30 cellular contexts compared by ENCODE assay signal in the genomic region with DNA sequence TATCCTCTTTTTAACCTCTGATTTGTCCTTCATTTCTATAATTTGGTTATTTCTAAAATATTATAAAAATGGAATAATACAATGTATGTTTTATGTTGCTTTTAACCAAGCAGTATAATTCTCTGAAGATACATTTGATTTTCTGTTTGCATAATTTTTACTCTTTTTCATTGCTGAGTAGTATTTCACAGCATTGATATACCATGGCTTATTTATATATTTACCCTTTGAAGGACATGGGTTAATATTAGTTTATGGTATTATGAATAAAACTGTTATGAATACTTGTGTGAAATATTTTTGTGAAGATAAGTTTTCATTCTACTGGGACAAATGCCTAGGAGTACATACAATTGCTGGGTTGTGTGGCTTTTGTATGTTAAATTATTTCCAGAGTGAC.
"Had no signal": no experiment of that assay in that cellular context is flagged by ENCODE, and none has a peak within 500 bp of the region (broad histone marks: within the 10 kb centered on the region; RNA-seq: fewer than 3 reads in every experiment).

No MANE protein-coding gene starts in this region.

- H3K9me3 ChIP-seq: adrenal gland, body of pancreas had no signal

- H3K4me3 ChIP-seq: adrenal gland, ascending aorta, body of pancreas, breast epithelium, cardiac muscle cell had no signal

- H3K27me3 ChIP-seq: adrenal gland, ascending aorta, body of pancreas, brain microvascular endothelial cell, breast epithelium, cardiac muscle cell had no signal

- H3K27ac ChIP-seq: adrenal gland, ascending aorta, body of pancreas, brain microvascular endothelial cell, breast epithelium, cardiac muscle cell had no signal

- DNase-seq: activated effector memory CD4-positive, alpha-beta T cell treated with anti-CD3 and anti-CD28 coated beads, Interleukin-2, amount 50 U/mL, for 16 hours; activated effector memory CD4-positive, alpha-beta T cell treated with Interleukin-2 at 50 U/mL for 16 hours; activated gamma-delta T cell; activated gamma-delta T cell treated with Interleukin-2 at 50 U/mL for 16 hours; activated naive CD4-positive, alpha-beta T cell; activated naive CD4-positive, alpha-beta T cell treated with anti-CD3 and anti-CD28 coated beads for 36 hours; activated naive CD4-positive, alpha-beta T cell treated with anti-CD3 and anti-CD28 coated beads, Interleukin-2, amount 10 ng/mL, durations not matched to agents 7 days and 5 days; activated naive CD4-positive, alpha-beta T cell treated with anti-CD3 and anti-CD28 coated beads, Interleukin-2, amount 50 U/mL, for 16 hours; activated naive CD4-positive, alpha-beta T cell treated with Interleukin-2 at 50 U/mL for 16 hours; activated naive CD8-positive, alpha-beta T cell treated with anti-CD3 and anti-CD28 coated beads for 36 hours; activated naive CD8-positive, alpha-beta T cell treated with anti-CD3 and anti-CD28 coated beads, Interleukin-2, amount 10 ng/mL, durations not matched to agents 7 days and 5 days; activated naive CD8-positive, alpha-beta T cell treated with anti-CD3 and anti-CD28 coated beads, Interleukin-2, amount 50 U/mL, for 24 hours; activated T-cell treated with anti-CD3 and anti-CD28 coated beads, Interleukin-2, amount 50 U/mL, for 24 hours; activated T-cell treated with anti-CD3 and anti-CD28 coated beads, Interleukin-2, amount 50 U/mL, for 4 hours; activated T-cell treated with anti-CD3 and anti-CD28 coated beads, Interleukin-2, amount 50 U/mL, for 48 hours; activated T-cell treated with anti-CD3 and anti-CD28 coated beads, Interleukin-2, amount 50 U/mL, for 72 hours; adrenal gland; amniotic stem cell; amygdala; anterior cingulate cortex; aorta; body of pancreas; brain microvascular endothelial cell; central memory CD4-positive, alpha-beta T cell; cerebellar nuclear complex had no signal

- ATAC-seq: activated naive CD4-positive, alpha-beta T cell treated with anti-CD3 and anti-CD28 coated beads, Interleukin-2, amount 50 U/mL, for 72 hours; activated naive CD8-positive, alpha-beta T cell treated with anti-CD3 and anti-CD28 coated beads, Interleukin-2, amount 50 U/mL, for 24 hours; activated T-cell treated with anti-CD3 and anti-CD28 coated beads, Interleukin-2, amount 50 U/mL, for 4 hours; activated T-cell treated with anti-CD3 and anti-CD28 coated beads, Interleukin-2, amount 50 U/mL, for 72 hours; activated T-helper 17 cell treated with anti-CD3 and anti-CD28 coated beads, Interleukin-2, amount 50 U/mL, for 72 hours; body of pancreas had no signal

- H3K36me3 ChIP-seq: adrenal gland, ascending aorta, brain microvascular endothelial cell, breast epithelium, cardiac muscle cell had no signal

- H3K4me1 ChIP-seq: adrenal gland, ascending aorta, body of pancreas, breast epithelium had no signal
